Comparison of ENCODE assay signal across 8 cellular contexts in the genomic region with DNA sequence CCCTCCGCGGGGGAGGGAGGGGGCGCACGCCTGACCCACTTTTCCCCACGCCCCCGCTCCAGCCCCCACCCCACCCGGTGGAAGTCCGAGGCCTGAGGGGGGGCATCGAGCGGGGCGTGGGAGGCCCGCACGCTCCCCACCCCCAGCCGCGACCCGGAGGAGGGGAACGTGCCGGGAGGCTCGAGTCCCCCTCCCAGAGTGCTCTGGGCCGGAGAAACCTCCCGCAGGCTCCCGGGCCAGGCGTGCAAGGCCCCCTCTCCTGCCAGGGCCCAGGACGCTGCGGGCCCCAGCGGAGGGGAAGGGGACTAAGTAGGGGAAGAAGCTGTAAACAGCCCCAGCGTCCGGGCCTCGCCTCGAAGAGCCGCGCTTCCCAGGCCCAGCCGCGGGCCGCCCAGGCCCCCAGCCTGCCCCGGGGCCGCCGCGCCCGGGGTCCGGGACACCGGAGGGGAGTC. TPM values are rescaled to one million over a fixed set of nuclear protein-coding genes. Genes with fewer than 3 reads are reported as not detected.
DNase-seq lines count a peak whose midpoint lies in the region; ATAC-seq, FAIRE-seq and TF ChIP-seq lines count a peak whose summit lies in the region.

No MANE protein-coding gene starts in this region.

- H3K9me3 ChIP-seq in HUES64 (ENCODE audit: insufficient read depth, low read depth, low read length) (no peaks in the 10 kb centered on the region), adrenal gland (replicated peaks in 1 of 3) (no peaks in the 10 kb centered on the region), keratinocyte (ENCODE audit: control insufficient read depth, low read depth, low read length) (no peaks in the 10 kb centered on the region)

- no peaks in the 10 kb centered on the region for H3K27me3 ChIP-seq in BJ (ENCODE audit: control insufficient read depth, insufficient read depth, low read length)
- no peaks in the 10 kb centered on the region for H3K27me3 ChIP-seq in HUES64 (ENCODE audit: insufficient read depth, low read length)
- no peaks in the 10 kb centered on the region for H3K27me3 ChIP-seq in adrenal gland
- H3K27me3 ChIP-seq in keratinocyte (ENCODE audit: control insufficient read depth, extremely low read depth, insufficient read depth, low read length) = no peaks in the 10 kb centered on the region

- intact Hi-C loops in adrenal gland (cut with DNase I) = no loop called here

- POLR2A ChIA-PET in BJ (lab: Charles Lee) = no interaction called here

- peak overlapping the region; percentile 91 for H3K4me3 ChIP-seq in BJ (ENCODE audit: low read depth, low read length)
- H3K4me3 ChIP-seq in HUES64 (ENCODE audit: low read length) = peak overlapping the region; percentile 98
- peak overlapping the region; percentile 57 to 98 (median 92) for H3K4me3 ChIP-seq in adrenal gland
- peak overlapping the region; percentile 90 to 94 (median 93) for H3K4me3 ChIP-seq in keratinocyte (ENCODE audit: control insufficient read depth in 2 of 3, extremely low read depth in 1 of 3, insufficient read depth in 2 of 3, low read depth in 1 of 3, low read length in 3 of 3)

- H2AFZ ChIP-seq in keratinocyte (ENCODE audit: control insufficient read depth, low read length) = peak overlapping the region; percentile 22

- CTCF ChIA-PET in BJ (lab: Yijun Ruan, JAX) = interaction anchor here (1.1 kb wide), 1 partner anchor 25 kb away, joined by 5 read pairs; no protein-coding TSS in a partner anchor

- no peaks in the 10 kb centered on the region for H3K9me1 ChIP-seq in keratinocyte (ENCODE audit: control insufficient read depth, extremely low read depth, insufficient read depth, low read length)

- H3K36me3 ChIP-seq in BJ (ENCODE audit: control insufficient read depth, insufficient read depth, low read length) = no peaks in the 10 kb centered on the region
- peaks cover 25% of the 10 kb centered on the region for H3K36me3 ChIP-seq in HUES64 (ENCODE audit: insufficient read depth, low read length)
- no peaks in the 10 kb centered on the region for H3K36me3 ChIP-seq in adrenal gland (replicated peaks in 1 of 2)
- peaks cover 0 to 3% of the 10 kb centered on the region in 2 experiments for H3K36me3 ChIP-seq in keratinocyte (ENCODE audit: control insufficient read depth in 2 of 2, extremely low read depth in 1 of 2, insufficient read depth in 2 of 2, low read length in 2 of 2)

- H3K27ac ChIP-seq in HUES64 (ENCODE audit: low read depth, low read length) = peak overlapping the region; percentile 96; the same call in 1 of the 2 replicates
- peak overlapping the region in 4 of 5 donors; percentile 63 to 92 (median 88) for H3K27ac ChIP-seq in adrenal gland
- H3K27ac ChIP-seq in keratinocyte (ENCODE audit: control insufficient read depth, insufficient read depth, low read length) = peak overlapping the region; percentile 91

- peaks cover 47% of the 10 kb centered on the region for H3K79me2 ChIP-seq in keratinocyte (ENCODE audit: control insufficient read depth, insufficient read depth, low read length)

- H3K4me2 ChIP-seq in keratinocyte (ENCODE audit: control insufficient read depth, extremely low read depth, insufficient read depth, low read depth, low read length) = peak overlapping the region; percentile 92

- FAIRE-seq in keratinocyte (lab: Jason Lieb, UNC) = no peak

- H3K9ac ChIP-seq in HUES64 (ENCODE audit: low read depth, low read length) (peak overlapping the region; percentile 76), keratinocyte (ENCODE audit: control insufficient read depth, extremely low read depth, insufficient read depth, low read length) (peak overlapping the region; percentile 95)

- no peaks in the 10 kb centered on the region for H4K20me1 ChIP-seq in keratinocyte (ENCODE audit: control insufficient read depth, extremely low read depth, insufficient read depth, low read length)

- ATAC-seq in GM21360 (IDR thresholded peaks at IDR 0.05; ENCODE audit: unreplicated experiment) = peak; percentile 30

- under 1% methylated on average over 40 of the region's 42 CpGs for WGBS in HUES64
- WGBS in adrenal gland, 4 donors = 0 to 3% (median 0%) methylated on average over 1 to 42 of the region's 42 CpGs

- peaks cover 7% of the 10 kb centered on the region; the same call in 1 of the 2 replicates for H3K4me1 ChIP-seq in HUES64 (ENCODE audit: insufficient read depth, low read length)
- H3K4me1 ChIP-seq in adrenal gland (replicated peaks in 1 of 2) = peaks cover 35 to 54% of the 10 kb centered on the region in 2 donors
- H3K4me1 ChIP-seq in keratinocyte (ENCODE audit: control insufficient read depth, extremely low read depth, insufficient read depth, low read length) = peaks cover 27% of the 10 kb centered on the region

- TF ChIP-seq POLR2A in adrenal gland (IDR thresholded peaks at IDR 0.05) = no peak

- dilution Hi-C loops in keratinocyte (cut with MboI; ENCODE audit: extremely low pct_ligation_motif_present, low sequenced_read_pairs) = no loop called here

- TF ChIP-seq CTCF in BJ (IDR thresholded peaks at IDR 0.05; ENCODE audit: insufficient read depth, low read depth, low read length) = no peak
- TF ChIP-seq CTCF in adrenal gland (IDR thresholded peaks at IDR 0.05) = no peak
- no peak for TF ChIP-seq CTCF in keratinocyte (optimal IDR thresholded peaks at IDR 0.05 in 1 of 3, IDR thresholded peaks at IDR 0.05 in 1 of 3, conservative IDR thresholded peaks at IDR 0.05 in 1 of 3; ENCODE audit: extremely low read depth in 1 of 3, insufficient read depth in 2 of 3, low read length in 3 of 3)

- no peak for DNase-seq in BJ (ENCODE audit: low read depth)
- peak in 3 of 7 donors; percentile 28 to 51 (median 44) for DNase-seq in adrenal gland
- DNase-seq in keratinocyte (ENCODE audit: low read depth, low spot score) = no peak
- DNase-seq in stimulated activated CD8-positive, alpha-beta memory T cell treated with anti-CD3 and anti-CD28 coated beads, Interleukin-12 subunit alpha, Interleukin-12 subunit beta, amount 100 ng/mL, for 4 hours (ENCODE audit: low read depth) = peak; percentile 10
- DNase-seq in NCI-H1417 (lab: John Stamatoyannopoulos, UW) = no peak
- no peak for DNase-seq in hepatic stellate cell (ENCODE audit: low spot score)

RNA-seq across cellular contexts. Expression of a gene that starts 0.3 kb away (rescaled TPM):
- 8.4 and 15.1 TPM in 2 replicates for polyA plus RNA-seq in BJ (2011; rRNA removed)
- 28.0 and 28.8 TPM in 2 replicates for polyA minus RNA-seq in BJ (2011; rRNA and poly(A)+ RNA removed)
- 9.6 TPM for polyA plus RNA-seq in HUES64 (2013, experiment 1 of 2)
- polyA plus RNA-seq in HUES64 (2013, experiment 2 of 2) = 10.3 TPM
- total RNA-seq in adrenal gland = 10 to 100 TPM; 28.1 to 88.0 (median 53.2) TPM
- 10 to 100 TPM in 1 of 3 donors, 1 to 10 TPM in 2; 3.1 to 20.5 (median 7.2) TPM for polyA plus RNA-seq in adrenal gland
- polyA plus RNA-seq in keratinocyte = 11.7 to 18.2 TPM (median 13.5 TPM) in 3 replicates
- 10.4 TPM for polyA plus RNA-seq in keratinocyte (2011; ENCODE audit: low read depth)
- 7.6 and 15.3 TPM in 2 replicates for polyA plus RNA-seq in keratinocyte (2011; cell fraction: cytosol; rRNA removed)
- 26.8 and 30.8 TPM in 2 replicates for polyA plus RNA-seq in keratinocyte (2011; cell fraction: nucleus; rRNA removed)
- polyA plus RNA-seq in keratinocyte (2012; ENCODE audit: low replicate concordance) = 6.2 and 9.4 TPM in 2 replicates
- polyA minus RNA-seq in keratinocyte = 18.6 to 94.3 TPM (median 38.5 TPM) in 3 replicates
- 25.5 TPM for polyA minus RNA-seq in keratinocyte (2011; cell fraction: cytosol; rRNA and poly(A)+ RNA removed)
- 60.2 and 113 TPM in 2 replicates for polyA minus RNA-seq in keratinocyte (2011; cell fraction: nucleus; rRNA and poly(A)+ RNA removed)
